ENCODE assay signal across 26 cellular contexts in genomic region chr9:14358523-14358922, GRCh38. TPM values are rescaled to one million over a fixed set of nuclear protein-coding genes. Genes with fewer than 3 reads are reported as not detected.
DNase-seq lines count a peak whose midpoint lies in the region; ATAC-seq, FAIRE-seq and TF ChIP-seq lines count a peak whose summit lies in the region.
"Had no signal": no experiment of that assay in that cellular context is flagged by ENCODE, and none has a peak within 500 bp of the region (broad histone marks: within the 10 kb centered on the region; RNA-seq: fewer than 3 reads in every experiment).

No MANE protein-coding gene starts in this region.

- H3F3A ChIP-seq in GM23338 (replicated peaks; ENCODE audit: low read depth), result no peaks in the 10 kb centered on the region

- H3K4me1 ChIP-seq in GM23338 (ENCODE audit: insufficient read depth), result peaks cover 37% of the 10 kb centered on the region

- H3K9me2 ChIP-seq in GM23338 (ENCODE audit: insufficient read depth), result 0 out of 2 replicates have a peak, but pooled peaks cover 3% of the 10 kb centered on the region

- no peak overlapping the region for H3K27ac ChIP-seq in GM23338 (ENCODE audit: low read depth)
- H3K27ac ChIP-seq: thyroid gland, WERI-Rb-1 had no signal

- H2AFZ ChIP-seq in GM23338, result no peak overlapping the region

- H3K9me3 Mint-ChIP-seq in GM23338, result no peaks in the 10 kb centered on the region
- H3K9me3 Mint-ChIP-seq: activated CD4-positive, alpha-beta memory T cell treated with anti-CD3 and anti-CD28 coated beads for 36 hours; CD4-positive, CD25-positive, alpha-beta regulatory T cell had no signal

- TF ChIP-seq CTCF in choroid plexus epithelial cell (conservative IDR thresholded peaks at IDR 0.05; ENCODE audit: low read depth, low read length) (no peak), GM23338 (conservative IDR thresholded peaks at IDR 0.05; ENCODE audit: low read depth in 2 of 2) (no peak)

- H3K36me3 ChIP-seq in GM23338 (ENCODE audit: insufficient read depth), result no peaks in the 10 kb centered on the region
- H3K36me3 ChIP-seq: thyroid gland, WERI-Rb-1 had no signal

- H3K4me3 ChIP-seq in choroid plexus epithelial cell (ENCODE audit: low read depth, low read length) (no peak overlapping the region), GM23338 (no peak overlapping the region)
- H3K4me3 ChIP-seq: thyroid gland had no signal

- H3K27me3 ChIP-seq in GM23338 (ENCODE audit: insufficient read depth), result peaks cover 14% of the 10 kb centered on the region
- H3K27me3 ChIP-seq: thyroid gland had no signal

- H3K36me3 Mint-ChIP-seq in GM23338 (ENCODE audit: low read depth), result no peaks in the 10 kb centered on the region
- H3K36me3 Mint-ChIP-seq: activated CD4-positive, alpha-beta memory T cell treated with anti-CD3 and anti-CD28 coated beads for 36 hours; CD4-positive, CD25-positive, alpha-beta regulatory T cell had no signal

- DNase-seq in H54 (ENCODE audit: insufficient read length, low spot score) (no peak), RPMI7951 (ENCODE audit: low read depth) (peak; percentile 33), choroid plexus epithelial cell (ENCODE audit: low read depth) (peak; percentile 58), myocyte (ENCODE audit: low read depth) (peak; percentile 61), hypothalamus (lab: John Stamatoyannopoulos, UW) (no peak), GM23338 (ENCODE audit: low spot score) (no peak)
- DNase-seq in stimulated activated CD4-positive, alpha-beta T cell treated with anti-CD3 and anti-CD28 coated beads, Interleukin-4, amount 100 ng/mL, for 4 hours, result no peak
- DNase-seq: activated CD4-positive, alpha-beta memory T cell treated with anti-CD3 and anti-CD28 coated beads for 36 hours; activated naive CD4-positive, alpha-beta T cell; amniotic stem cell; CD4-positive, CD25-positive, alpha-beta regulatory T cell; central memory CD4-positive, alpha-beta T cell; GDM1; glutamatergic neuron; GOT3; midbrain; NCI-H2107; NCI-H510A treated with DMSO at 0.1 percent for 48 hours; stimulated activated CD4-positive, alpha-beta T cell treated with anti-CD3 and anti-CD28 coated beads, Interleukin-1b, Interleukin-23, amount 100 ng/mL, for 48 hours; stimulated activated naive CD4-positive, alpha-beta T cell; T-helper 1 cell; thyroid gland; WERI-Rb-1 had no signal

- no peaks in the 10 kb centered on the region for H4K20me1 ChIP-seq in GM23338 (replicated peaks; ENCODE audit: insufficient read depth)

- no peak for ATAC-seq in GM23338
- ATAC-seq in HG02610 (IDR thresholded peaks at IDR 0.05; ENCODE audit: unreplicated experiment), result no peak
- ATAC-seq: esophagus mucosa had no signal

- peak; percentile 78 for FAIRE-seq in H54 (lab: Jason Lieb, UNC)

- no peak overlapping the region for H3K4me3 Mint-ChIP-seq in GM23338
- H3K4me3 Mint-ChIP-seq: activated CD4-positive, alpha-beta memory T cell treated with anti-CD3 and anti-CD28 coated beads for 36 hours; CD4-positive, CD25-positive, alpha-beta regulatory T cell had no signal

- peaks cover 8% of the 10 kb centered on the region for H3K27me3 Mint-ChIP-seq in GM23338 (ENCODE audit: insufficient read depth, low read depth, poor library complexity)

- no peak for TF ChIP-seq POLR2A in H54 (IDR thresholded peaks at IDR 0.05; ENCODE audit: low read depth, low read length)

- no peak overlapping the region for H3K4me2 ChIP-seq in GM23338

- H3K27ac Mint-ChIP-seq in GM23338, result no peak overlapping the region
- H3K27ac Mint-ChIP-seq: activated CD4-positive, alpha-beta memory T cell treated with anti-CD3 and anti-CD28 coated beads for 36 hours; CD4-positive, CD25-positive, alpha-beta regulatory T cell; progenitor cell of endocrine pancreas had no signal

- H3K79me2 ChIP-seq in GM23338 (replicated peaks; ENCODE audit: insufficient read depth), result no peaks in the 10 kb centered on the region

- H3K4me1 Mint-ChIP-seq in GM23338, result peaks cover 27% of the 10 kb centered on the region
- H3K4me1 Mint-ChIP-seq: CD4-positive, CD25-positive, alpha-beta regulatory T cell had no signal

TF ChIP-seq in GM23338, 12 proteins besides CTCF, POLR2A, EP300 and RAD21 (continues in another document):
- TF ChIP-seq REST (IDR thresholded peaks at IDR 0.05; ENCODE audit: unreplicated experiment) (no peak), JUNB (IDR thresholded peaks at IDR 0.05; ENCODE audit: unreplicated experiment) (no peak), ZNF331 (CRISPR knock-in tag; IDR thresholded peaks at IDR 0.05; ENCODE audit: low read depth) (no peak), POLR2AphosphoS5 (IDR thresholded peaks at IDR 0.05; ENCODE audit: low read depth) (no peak), ZNF114 (CRISPR knock-in tag; IDR thresholded peaks at IDR 0.05) (no peak), ETS1 (IDR thresholded peaks at IDR 0.05) (no peak), STAT1 (IDR thresholded peaks at IDR 0.05; ENCODE audit: unreplicated experiment) (no peak), EZH2phosphoT487 (IDR thresholded peaks at IDR 0.05; ENCODE audit: unreplicated experiment) (no peak), NANOG (IDR thresholded peaks at IDR 0.05; ENCODE audit: borderline replicate concordance) (no peak), EZH2 (IDR thresholded peaks at IDR 0.05; ENCODE audit: low read depth, unreplicated experiment) (no peak), CREB1 (CRISPR knock-in tag; IDR thresholded peaks at IDR 0.05; ENCODE audit: low read depth) (no peak)

RNA-seq across cellular contexts. Expression of gene NFIB, which starts 44.6 kb away (rescaled TPM):
- total RNA-seq in RPMI7951 (2014; rRNA removed; shearing (Covaris generic)), result 6.4 and 9.1 TPM in 2 replicates
- total RNA-seq in myocyte, result 8.9 and 9.1 TPM in 2 replicates
- 7.0 TPM for polyA plus RNA-seq in myocyte (2012)
- 2.6 and 4.7 TPM in 2 replicates for total RNA-seq in GM23338 (2014; rRNA removed; shearing (Covaris generic))
- 2.4 and 3.9 TPM in 2 replicates for polyA plus RNA-seq in GM23338 (2016; fragmentation: Nextera tagmentation; extraction: Ambion mirVana)
- total RNA-seq: activated CD4-positive, alpha-beta memory T cell treated with anti-CD3 and anti-CD28 coated beads for 36 hours had no signal
- polyA plus RNA-seq: CD4-positive, CD25-positive, alpha-beta regulatory T cell had no signal

Comparison
In these comparisons a context has a peak if more than half of its experiments do, and no peak if none do; other contexts are left out.
1. DNase-seq: peak in RPMI7951 (single experiment), choroid plexus epithelial cell (single experiment) and myocyte (single experiment); none in H54 (single experiment), hypothalamus (0 of 51), GM23338 (single experiment) and stimulated activated CD4-positive, alpha-beta T cell treated with anti-CD3 and anti-CD28 coated beads, Interleukin-4, amount 100 ng/mL, for 4 hours (0 of 2).